In the genomic region with DNA sequence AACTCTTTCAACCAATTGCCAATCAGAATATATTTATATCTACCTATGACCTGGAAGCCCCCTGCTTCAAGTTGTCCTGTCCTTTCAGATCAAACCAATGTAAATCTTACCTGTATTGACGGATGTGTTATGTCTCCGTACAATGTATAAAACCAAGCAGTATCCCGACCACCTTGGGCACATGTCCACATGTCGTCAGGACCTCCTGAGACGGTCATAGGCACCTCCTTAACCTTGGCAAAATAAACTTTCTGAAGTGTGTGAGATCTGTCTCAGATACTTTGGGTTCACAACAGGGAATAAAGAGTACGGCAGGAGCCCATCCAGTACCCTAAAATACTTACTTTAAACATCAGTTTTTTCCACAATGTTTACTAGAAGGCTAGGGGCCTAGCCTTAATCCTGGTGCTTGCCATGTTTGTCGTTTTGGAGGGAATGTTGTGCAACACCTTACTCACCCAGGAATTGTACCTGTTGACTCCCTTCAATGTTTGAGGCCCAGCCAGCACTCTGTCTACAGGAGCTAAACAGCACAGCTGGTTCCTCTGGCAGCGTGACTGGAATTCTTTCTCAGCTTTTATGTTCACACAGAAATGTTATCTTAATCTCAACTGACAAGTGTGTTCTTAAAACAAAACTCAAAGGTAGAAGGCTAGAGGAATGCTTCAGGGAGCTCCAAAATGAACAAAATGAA, we compare ENCODE assay signal across 15 cellular contexts.
A peak's percentile ranks its signal among the peaks of the same experiment; 100 is the strongest.
DNase-seq lines count a peak whose midpoint lies in the region; ATAC-seq and TF ChIP-seq lines count a peak whose summit lies in the region.
"Had no signal": no experiment of that assay in that cellular context is flagged by ENCODE, and none has a peak within 500 bp of the region (broad histone marks: within the 10 kb centered on the region; RNA-seq: fewer than 3 reads in every experiment).

No MANE protein-coding gene starts in this region.

- H3K27me3 ChIP-seq in SJCRH30 (no peaks in the 10 kb centered on the region), lung (ENCODE audit: control insufficient read depth, insufficient read depth) (no peaks in the 10 kb centered on the region), upper lobe of left lung (no peaks in the 10 kb centered on the region)
- H3K27me3 ChIP-seq: BLaER1, esophagus muscularis mucosa had no signal

- no peaks in the 10 kb centered on the region for H3K4me1 Mint-ChIP-seq in glutamatergic neuron (ENCODE audit: low read depth, unreplicated experiment)
- peaks cover 2% of the 10 kb centered on the region for H3K4me1 Mint-ChIP-seq in activated T-cell treated with anti-CD3 and anti-CD28 coated beads, Interleukin-2, amount 50 U/mL, for 24 hours (ENCODE audit: low read depth)
- H3K4me1 Mint-ChIP-seq: IgD-negative memory B cell had no signal

- no peaks in the 10 kb centered on the region for H3K27me3 Mint-ChIP-seq in glutamatergic neuron (ENCODE audit: unreplicated experiment)
- no peaks in the 10 kb centered on the region for H3K27me3 Mint-ChIP-seq in activated T-cell treated with anti-CD3 and anti-CD28 coated beads, Interleukin-2, amount 50 U/mL, for 24 hours

- DNase-seq in SJCRH30 (peak; percentile 16 to 51), fibroblast of pulmonary artery (ENCODE audit: low read depth) (peak; percentile 56), lung (ENCODE audit: low spot score) (peak; percentile 80), upper lobe of left lung (peak in 1 of 2 donors; percentile 86), glutamatergic neuron (no peak)
- DNase-seq in activated T-cell treated with anti-CD3 and anti-CD28 coated beads, Interleukin-2, amount 50 U/mL, for 24 hours, result no peak
- DNase-seq: activated naive CD4-positive, alpha-beta T cell; NCI-H345; stimulated activated CD4-positive, alpha-beta T cell treated with anti-CD3 and anti-CD28 coated beads, Interleukin-1b, Interleukin-23, amount 100 ng/mL, for 48 hours; stimulated activated CD8-positive, alpha-beta memory T cell treated with anti-CD3 and anti-CD28 coated beads, Interleukin-4, amount 100 ng/mL, for 48 hours; WERI-Rb-1 had no signal

- no peak for TF ChIP-seq CTCF in fibroblast of pulmonary artery (IDR thresholded peaks at IDR 0.05; ENCODE audit: low read length, missing control alignments)
- no peak for TF ChIP-seq CTCF in lung (IDR thresholded peaks at IDR 0.05; ENCODE audit: control extremely low read depth, extremely low read depth)
- no peak for TF ChIP-seq CTCF in upper lobe of left lung (IDR thresholded peaks at IDR 0.05)
- no peak for TF ChIP-seq CTCF in glutamatergic neuron (IDR thresholded peaks at IDR 0.05; ENCODE audit: partially characterized antibody, unreplicated experiment)

- H3K4me1 ChIP-seq in SJCRH30 (peaks cover 24% of the 10 kb centered on the region), lung (ENCODE audit: control insufficient read depth in 2 of 2, insufficient read depth in 2 of 2, low read length in 2 of 2) (no peaks in the 10 kb centered on the region), upper lobe of left lung (peaks cover 0 to 3% (median 0%) of the 10 kb centered on the region in 4 donors)
- H3K4me1 ChIP-seq: BLaER1 had no signal

- no peak overlapping the region for H3K4me3 ChIP-seq in SJCRH30
- no peak overlapping the region for H3K4me3 ChIP-seq in fibroblast of pulmonary artery (replicated peaks; ENCODE audit: low read depth, low read length)
- H3K4me3 ChIP-seq in lung, result no peak overlapping the region
- no peak overlapping the region for H3K4me3 ChIP-seq in upper lobe of left lung
- H3K4me3 ChIP-seq: BLaER1, esophagus muscularis mucosa had no signal

- no peaks in the 10 kb centered on the region for H3K36me3 ChIP-seq in SJCRH30
- no peaks in the 10 kb centered on the region for H3K36me3 ChIP-seq in lung (ENCODE audit: control insufficient read depth in 2 of 2, insufficient read depth in 2 of 2, low read length in 2 of 2)
- H3K36me3 ChIP-seq in upper lobe of left lung, result no peaks in the 10 kb centered on the region
- H3K36me3 ChIP-seq: BLaER1, esophagus muscularis mucosa, WERI-Rb-1 had no signal

- 69 to 71% methylated on average over 8 of the region's 8 CpGs for WGBS in lung, 2 donors
- WGBS in upper lobe of left lung, 2 donors, result 50 to 68% methylated on average over 8 of the region's 8 CpGs

- no peak overlapping the region for H3K4me3 Mint-ChIP-seq in glutamatergic neuron (ENCODE audit: unreplicated experiment)
- H3K4me3 Mint-ChIP-seq in activated T-cell treated with anti-CD3 and anti-CD28 coated beads, Interleukin-2, amount 50 U/mL, for 24 hours, result no peak overlapping the region
- H3K4me3 Mint-ChIP-seq: IgD-negative memory B cell had no signal

- TF ChIP-seq POLR2A in upper lobe of left lung (IDR thresholded peaks at IDR 0.05), result no peak

- no peaks in the 10 kb centered on the region for H3K36me3 Mint-ChIP-seq in glutamatergic neuron (ENCODE audit: unreplicated experiment)
- H3K36me3 Mint-ChIP-seq in activated T-cell treated with anti-CD3 and anti-CD28 coated beads, Interleukin-2, amount 50 U/mL, for 24 hours (ENCODE audit: low read depth), result no peaks in the 10 kb centered on the region

- H3K9me3 ChIP-seq in SJCRH30 (replicated peaks) (0 out of 2 replicates have a peak, but pooled peaks cover 2% of the 10 kb centered on the region), lung (ENCODE audit: control insufficient read depth in 2 of 2, insufficient read depth in 1 of 2, low read length in 1 of 2) (no peaks in the 10 kb centered on the region), upper lobe of left lung (no peaks in the 10 kb centered on the region)
- H3K9me3 ChIP-seq: BLaER1, esophagus muscularis mucosa had no signal

- peak in 1 of 4 donors; percentile 32 for TF ChIP-seq EP300 in upper lobe of left lung (IDR thresholded peaks at IDR 0.05)

- H3K27ac ChIP-seq in SJCRH30 (no peak overlapping the region), lung (ENCODE audit: low read depth in 1 of 2, low read length in 1 of 2) (no peak overlapping the region), upper lobe of left lung (peak overlapping the region in 2 of 4 donors; percentile 3 to 13)
- H3K27ac ChIP-seq: BLaER1, WERI-Rb-1 had no signal

- H3K9me3 Mint-ChIP-seq in glutamatergic neuron (ENCODE audit: unreplicated experiment), result peaks cover 2% of the 10 kb centered on the region
- H3K9me3 Mint-ChIP-seq in activated T-cell treated with anti-CD3 and anti-CD28 coated beads, Interleukin-2, amount 50 U/mL, for 24 hours, result no peaks in the 10 kb centered on the region
- H3K9me3 Mint-ChIP-seq: IgD-negative memory B cell had no signal

- ATAC-seq in lung (ENCODE audit: insufficient read depth, low FRiP score) (peak; percentile 65), upper lobe of left lung (ENCODE audit: low FRiP score in 2 of 2) (peak; percentile 62 to 92), HG02970 (IDR thresholded peaks at IDR 0.05; ENCODE audit: low FRiP score, unreplicated experiment) (no peak)

- no peak overlapping the region for H3K27ac Mint-ChIP-seq in glutamatergic neuron (ENCODE audit: unreplicated experiment)
- H3K27ac Mint-ChIP-seq in activated T-cell treated with anti-CD3 and anti-CD28 coated beads, Interleukin-2, amount 50 U/mL, for 24 hours, result no peak overlapping the region
- H3K27ac Mint-ChIP-seq: IgD-negative memory B cell had no signal

Comparison
In these comparisons a context has a peak if more than half of its experiments do, and no peak if none do; other contexts are left out.
1. DNase-seq: peak in SJCRH30 (2 of 2), fibroblast of pulmonary artery (single experiment) and lung (single experiment); none in glutamatergic neuron (single experiment) and activated T-cell treated with anti-CD3 and anti-CD28 coated beads, Interleukin-2, amount 50 U/mL, for 24 hours (single experiment).